In genomic region chr1:47951545-47952235, GRCh38 we compare ENCODE assay signal across 1 cellular context.
TF ChIP-seq lines count a peak whose summit lies in the region.

No MANE protein-coding gene starts in this region.

TF ChIP-seq in K562, 482 proteins besides CTCF, POLR2A, EP300 and RAD21:
- no peak for TF ChIP-seq HDAC6 (IDR thresholded peaks at IDR 0.05; ENCODE audit: low read depth, low read length)
- no peak for TF ChIP-seq MCM7 (IDR thresholded peaks at IDR 0.05)
- TF ChIP-seq HDAC2 (IDR thresholded peaks at IDR 0.05), result no peak
- no peak for TF ChIP-seq BDP1 (IDR thresholded peaks at IDR 0.05; ENCODE audit: insufficient read depth, insufficient read length)
- no peak for TF ChIP-seq ZNF75A (CRISPR knock-in tag; IDR thresholded peaks at IDR 0.05)
- no peak for TF ChIP-seq HMGN3 (IDR thresholded peaks at IDR 0.05; ENCODE audit: borderline replicate concordance, extremely low read depth, insufficient read length, low read depth, low read length)
